ENCODE assay signal across 8 cellular contexts in the genomic region with DNA sequence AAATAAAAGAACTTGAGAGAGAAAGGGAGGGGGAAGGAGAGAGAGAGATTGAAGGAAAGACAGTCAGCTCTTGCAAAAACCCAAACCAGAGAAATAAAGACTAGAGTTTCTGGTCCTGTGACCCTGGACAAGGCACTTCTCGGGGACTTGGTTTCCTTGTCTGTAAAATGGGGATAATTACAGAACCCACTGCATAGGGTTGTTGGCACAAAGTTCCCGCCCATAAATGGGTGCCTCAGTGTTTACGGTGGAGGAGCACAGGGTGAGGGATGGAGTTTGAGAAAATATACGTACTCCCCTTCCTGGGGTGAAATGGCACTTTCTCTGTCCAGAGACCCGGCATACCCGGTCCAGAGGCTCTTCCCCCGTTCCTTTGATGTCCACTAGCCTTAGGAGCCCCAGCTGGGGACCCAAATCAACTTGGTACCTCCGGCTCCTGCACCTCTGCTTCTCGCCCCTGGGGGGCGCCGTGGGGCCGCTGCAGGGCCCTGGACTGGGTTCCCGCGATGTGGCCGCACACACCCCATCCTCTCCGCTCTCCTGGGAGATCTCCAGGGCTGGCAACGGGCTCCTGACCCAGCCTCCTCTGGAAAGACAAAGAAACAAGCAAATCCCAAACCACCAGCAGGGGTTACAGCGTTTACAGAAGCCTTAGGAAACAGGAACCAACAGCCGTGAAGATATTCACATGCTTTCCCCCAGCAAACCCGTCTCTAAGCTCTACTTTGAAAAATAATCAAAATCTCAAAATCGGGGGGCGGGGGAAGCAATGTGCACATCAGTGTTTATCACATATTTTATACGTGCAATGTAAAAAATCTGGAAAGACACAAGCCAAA. TPM values are rescaled to one million over a fixed set of nuclear protein-coding genes. Genes with fewer than 3 reads are reported as not detected.
A peak's percentile ranks its signal among the peaks of the same experiment; 100 is the strongest.
DNase-seq lines count a peak whose midpoint lies in the region; ATAC-seq, FAIRE-seq and TF ChIP-seq lines count a peak whose summit lies in the region.

No MANE protein-coding gene starts in this region.

- ATAC-seq in left lobe of liver (peak; percentile 90), HG03097 (IDR thresholded peaks at IDR 0.05; ENCODE audit: low FRiP score, unreplicated experiment) (no peak)

- H3K36me3 Mint-ChIP-seq in chondrocyte (ENCODE audit: low read depth), result peaks cover 2% of the 10 kb centered on the region

- peaks cover 15% of the 10 kb centered on the region for H3K27me3 Mint-ChIP-seq in chondrocyte (ENCODE audit: low read depth)

- no peaks in the 10 kb centered on the region for H3K9me3 Mint-ChIP-seq in chondrocyte (ENCODE audit: low read depth)

- H3K4me3 Mint-ChIP-seq in chondrocyte (ENCODE audit: unreplicated experiment), result peak overlapping the region; percentile 41

- FAIRE-seq in A204.1 (lab: Jason Lieb, UNC) (peak; percentile 40), GM18507 (lab: Jason Lieb, UNC) (peak; percentile 75)

- H3K27ac Mint-ChIP-seq in chondrocyte (ENCODE audit: unreplicated experiment), result peak overlapping the region; percentile 61

- TF ChIP-seq CTCF in chondrocyte (IDR thresholded peaks at IDR 0.05), result peak; percentile 92

- H3K4me1 Mint-ChIP-seq in chondrocyte (ENCODE audit: low read depth), result peaks cover 13% of the 10 kb centered on the region

- peak; percentile 62 for DNase-seq in GM18507 (ENCODE audit: extremely low spot score, insufficient read length, low read depth)
- DNase-seq in NCI-H345 treated with DMSO at 0.1 percent for 48 hours (lab: John Stamatoyannopoulos, UW; ENCODE audit: unreplicated experiment), result peak; percentile 67
- DNase-seq in activated CD4-positive, alpha-beta T cell treated with anti-CD3 and anti-CD28 coated beads for 4 hours, result peak; percentile 38 to 49
- no peak for DNase-seq in chondrocyte (ENCODE audit: low spot score)
- peak; percentile 54 for DNase-seq in left lobe of liver (ENCODE audit: low spot score)
- peak; percentile 54 to 55 for DNase-seq in stimulated activated CD4-positive, alpha-beta T cell treated with anti-CD3 and anti-CD28 coated beads, Interleukin-4, amount 100 ng/mL, for 48 hours (ENCODE audit: low read depth in 2 of 2)

RNA-seq across cellular contexts. Expression of a gene that starts 26.3 kb away (rescaled TPM):
- total RNA-seq in chondrocyte, result 0.95 to 3.3 TPM (median 1.3 TPM) in 3 replicates
- not detected for total RNA-seq in left lobe of liver
